21 cellular contexts compared by ENCODE assay signal in genomic region chr15:80895965-80896364, GRCh38.
DNase-seq lines count a peak whose midpoint lies in the region; ATAC-seq, FAIRE-seq and TF ChIP-seq lines count a peak whose summit lies in the region.
"Had no signal": no experiment of that assay in that cellular context is flagged by ENCODE, and none has a peak within 500 bp of the region (broad histone marks: within the 10 kb centered on the region; RNA-seq: fewer than 3 reads in every experiment).

No MANE protein-coding gene starts in this region.

- no peaks in the 10 kb centered on the region for H4K20me1 ChIP-seq in HepG2 (ENCODE audit: insufficient read depth, low read length)
- H4K20me1 ChIP-seq in K562 (replicated peaks; ENCODE audit: control insufficient read depth, insufficient read depth, low read length) = no peaks in the 10 kb centered on the region
- H4K20me1 ChIP-seq: BLaER1 treated with 17β-estradiol and CSF1 and Interleukin-3, amounts not matched to agents 10 nM and 100 nM had no signal

- ATAC-seq in HepG2 (no peak), right lobe of liver (no peak), K562 (no peak)
- ATAC-seq: A549; CD8-positive, alpha-beta T cell had no signal

- TF ChIP-seq POLR2A in HepG2 (IDR thresholded peaks at IDR 0.05; ENCODE audit: insufficient read depth in 1 of 2, low read depth in 2 of 2, low read length in 2 of 2) = no peak
- no peak for TF ChIP-seq POLR2A in right lobe of liver (IDR thresholded peaks at IDR 0.05)
- no peak for TF ChIP-seq POLR2A in K562 (conservative IDR thresholded peaks at IDR 0.05)
- no peak for TF ChIP-seq POLR2A in testis (IDR thresholded peaks at IDR 0.05)

- TF ChIP-seq CTCF in HepG2 (CRISPR knock-in tag; IDR thresholded peaks at IDR 0.05) (no peak), right lobe of liver (IDR thresholded peaks at IDR 0.05) (no peak), K562 (IDR thresholded peaks at IDR 0.05 in 2 of 3, conservative IDR thresholded peaks at IDR 0.05 in 1 of 3; ENCODE audit: insufficient read depth in 2 of 3, low read depth in 1 of 3, low read length in 3 of 3) (no peak), testis (IDR thresholded peaks at IDR 0.05) (no peak)

- intact Hi-C loops in HepG2 (cut with micrococcal nuclease; ENCODE audit: unreplicated experiment) (no loop called here), right lobe of liver (cut with DNase I) (no loop called here), K562 (cut with micrococcal nuclease) (no loop called here), testis (cut with DNase I; ENCODE audit: low total_unique reads) (no loop called here)

- no peak overlapping the region for H3K27ac ChIP-seq in HepG2 (ENCODE audit: extremely low read length, insufficient read depth, low read length)
- H3K27ac ChIP-seq in right lobe of liver = no peak overlapping the region
- H3K27ac ChIP-seq in K562 (ENCODE audit: extremely low read depth, low read depth, low read length) = no peak overlapping the region
- no peak overlapping the region for H3K27ac ChIP-seq in testis
- H3K27ac ChIP-seq: 22Rv1; A549; BLaER1 treated with 17β-estradiol and CSF1 and Interleukin-3, amounts not matched to agents 10 nM and 100 nM; C4-2B had no signal

- H3K4me3 ChIP-seq in HepG2 (replicated peaks in 1 of 3; ENCODE audit: insufficient read depth in 1 of 3, low read depth in 2 of 3, low read length in 3 of 3) = no peak overlapping the region
- H3K4me3 ChIP-seq in right lobe of liver = no peak overlapping the region
- H3K4me3 ChIP-seq in K562 = no peak overlapping the region
- H3K4me3 ChIP-seq in testis = no peak overlapping the region
- H3K4me3 ChIP-seq: A549; BLaER1 treated with 17β-estradiol and CSF1 and Interleukin-3, amounts not matched to agents 10 nM and 100 nM had no signal

- TF ChIP-seq EP300 in HepG2 (IDR thresholded peaks at IDR 0.05; ENCODE audit: low read depth in 2 of 2, low read length in 2 of 2) (no peak), HepG2 (CRISPR knock-in tag; IDR thresholded peaks at IDR 0.05; ENCODE audit: borderline replicate concordance) (no peak), K562 (IDR thresholded peaks at IDR 0.05; ENCODE audit: low read length) (no peak)

- no peak for DNase-seq in HepG2 (ENCODE audit: low spot score)
- DNase-seq in right lobe of liver = no peak
- no peak for DNase-seq in K562 (ENCODE audit: extremely low read depth in 1 of 4, low spot score in 3 of 4)
- DNase-seq in activated T-cell treated with anti-CD3 and anti-CD28 coated beads, Interleukin-2, amount 50 U/mL, for 24 hours = no peak
- DNase-seq in testis = no peak
- DNase-seq: AML-193; Caco-2; Calu3; CD4-positive, alpha-beta T cell; CD8-positive, alpha-beta T cell; DMS79 treated with DMSO at 0.1 percent for 48 hours; GF-D8 had no signal

- no peak for TF ChIP-seq RAD21 in HepG2 (CRISPR knock-in tag; IDR thresholded peaks at IDR 0.05)
- TF ChIP-seq RAD21 in K562 (CRISPR knock-in tag; conservative IDR thresholded peaks at IDR 0.05 in 1 of 2, IDR thresholded peaks at IDR 0.05 in 1 of 2) = no peak

- H3K9me3 Mint-ChIP-seq in activated T-cell treated with anti-CD3 and anti-CD28 coated beads, Interleukin-2, amount 50 U/mL, for 24 hours = peaks cover 3% of the 10 kb centered on the region

- no peak for FAIRE-seq in HepG2 (lab: Jason Lieb, UNC)
- FAIRE-seq in K562 (lab: Jason Lieb, UNC) = no peak
- FAIRE-seq: D721Med, G401.6, GM12891, GM19239 had no signal

- in situ Hi-C loops in HepG2 (cut with HindIII; ENCODE audit: extremely low pct_ligation_motif_present, low pct_unique_long_range_greater_than_20kb) = no loop called here
- in situ Hi-C loops in K562 (cut with MboI) = no loop called here

- H3K4me2 ChIP-seq in HepG2 (ENCODE audit: low read depth, low read length) (no peak overlapping the region), K562 (ENCODE audit: insufficient read depth, low read length) (no peak overlapping the region)
- H3K4me2 ChIP-seq: A549; BLaER1 treated with 17β-estradiol and CSF1 and Interleukin-3, amounts not matched to agents 10 nM and 100 nM had no signal

- H3K36me3 ChIP-seq in HepG2 (replicated peaks in 1 of 2; ENCODE audit: control insufficient read depth in 1 of 2, insufficient read depth in 2 of 2, low read length in 2 of 2) (peaks cover 14 to 54% of the 10 kb centered on the region in 2 experiments), right lobe of liver (no peaks in the 10 kb centered on the region), K562 (ENCODE audit: control insufficient read depth, insufficient read depth, low read length) (no peaks in the 10 kb centered on the region), testis (ENCODE audit: low read depth, missing control alignments) (no peaks in the 10 kb centered on the region)

- H3K9ac ChIP-seq in HepG2 (ENCODE audit: insufficient read depth, low read depth, low read length) (no peak overlapping the region), K562 (ENCODE audit: insufficient read depth in 1 of 2, low read depth in 2 of 2, low read length in 2 of 2) (no peak overlapping the region)
- H3K9ac ChIP-seq: BLaER1 treated with 17β-estradiol and CSF1 and Interleukin-3, amounts not matched to agents 10 nM and 100 nM had no signal

- H3K9me1 ChIP-seq in K562 (ENCODE audit: control insufficient read depth, insufficient read depth, low read length) = no peaks in the 10 kb centered on the region

- H3K4me3 Mint-ChIP-seq in activated T-cell treated with anti-CD3 and anti-CD28 coated beads, Interleukin-2, amount 50 U/mL, for 24 hours = no peak overlapping the region
- H3K4me3 Mint-ChIP-seq: B cell; CD4-positive, alpha-beta T cell; CD8-positive, alpha-beta T cell had no signal

- WGBS in HepG2 (ENCODE audit: low lambda C conversion rate) = 100% methylated on average over 1 of the region's 2 CpGs
- 86% methylated on average over 2 of the region's 2 CpGs for WGBS in right lobe of liver (ENCODE audit: insufficient coverage, low coverage, low lambda C conversion rate, missing lambda C conversion rate)
- WGBS in K562 (ENCODE audit: insufficient coverage, low coverage, missing lambda C conversion rate) = 0% methylated on average over 2 of the region's 2 CpGs
- 94% methylated on average over 2 of the region's 2 CpGs for WGBS in testis, 2 donors

- H3K27ac Mint-ChIP-seq in activated T-cell treated with anti-CD3 and anti-CD28 coated beads, Interleukin-2, amount 50 U/mL, for 24 hours = no peak overlapping the region
- H3K27ac Mint-ChIP-seq: B cell; CD4-positive, alpha-beta T cell; CD8-positive, alpha-beta T cell had no signal

- BruUV-seq in HepG2 (replicated peaks; lab: Mats Ljungman, UMichigan) (no TSS peak), K562 (replicated peaks; lab: Mats Ljungman, UMichigan) (no TSS peak)

- H3K27me3 Mint-ChIP-seq in activated T-cell treated with anti-CD3 and anti-CD28 coated beads, Interleukin-2, amount 50 U/mL, for 24 hours = no peaks in the 10 kb centered on the region
- H3K27me3 Mint-ChIP-seq: CD4-positive, alpha-beta T cell had no signal

- H3K79me2 ChIP-seq in HepG2 (ENCODE audit: insufficient read depth, low read length) (no peaks in the 10 kb centered on the region), K562 (ENCODE audit: control insufficient read depth, insufficient read depth, low read length) (no peaks in the 10 kb centered on the region)

- CTCF ChIA-PET in HepG2 (lab: Yijun Ruan, JAX; ENCODE audit: low intra/inter-chr PET ratio, low total read pairs) = no interaction called here
- CTCF ChIA-PET in K562 (lab: Yijun Ruan, JAX; ENCODE audit: low intra/inter-chr PET ratio) = no interaction called here

- H3K4me1 ChIP-seq in HepG2 (ENCODE audit: insufficient read depth, low read length) (peaks cover 15% of the 10 kb centered on the region), right lobe of liver (no peaks in the 10 kb centered on the region), K562 (replicated peaks in 1 of 2; ENCODE audit: control insufficient read depth in 2 of 2, insufficient read depth in 2 of 2, low read length in 2 of 2) (no peaks in the 10 kb centered on the region; a peak in 1 of 5 replicates), testis (peaks cover 18% of the 10 kb centered on the region)

- no peaks in the 10 kb centered on the region for H3K9me3 ChIP-seq in HepG2 (ENCODE audit: low read length)
- H3K9me3 ChIP-seq in right lobe of liver = no peaks in the 10 kb centered on the region
- 0 out of 2 replicates have a peak, but pooled peaks cover 3% of the 10 kb centered on the region for H3K9me3 ChIP-seq in K562 (replicated peaks; ENCODE audit: control insufficient read depth, insufficient read depth, low read depth, low read length)
- no peaks in the 10 kb centered on the region for H3K9me3 ChIP-seq in testis
- H3K9me3 ChIP-seq: Caco-2 had no signal

- H3K27me3 ChIP-seq in HepG2 (ENCODE audit: control insufficient read depth in 1 of 2, insufficient read depth in 2 of 2, low read length in 2 of 2) (no peaks in the 10 kb centered on the region), right lobe of liver (no peaks in the 10 kb centered on the region), K562 (ENCODE audit: control insufficient read depth in 2 of 2, insufficient read depth in 2 of 2, low read length in 2 of 2) (peaks cover 0 to 16% of the 10 kb centered on the region in 2 experiments; a peak in 2 of 5 replicates), testis (no peaks in the 10 kb centered on the region)
- H3K27me3 ChIP-seq: BLaER1 treated with 17β-estradiol and CSF1 and Interleukin-3, amounts not matched to agents 10 nM and 100 nM had no signal

- POLR2A ChIA-PET in HepG2 (lab: Yijun Ruan, JAX) = no interaction called here
- POLR2A ChIA-PET in K562 (lab: Yijun Ruan, JAX) = no interaction called here

- no peaks in the 10 kb centered on the region for H3K4me1 Mint-ChIP-seq in activated T-cell treated with anti-CD3 and anti-CD28 coated beads, Interleukin-2, amount 50 U/mL, for 24 hours (ENCODE audit: low read depth)
- H3K4me1 Mint-ChIP-seq: B cell had no signal

- peaks cover 21% of the 10 kb centered on the region for H3K36me3 Mint-ChIP-seq in activated T-cell treated with anti-CD3 and anti-CD28 coated beads, Interleukin-2, amount 50 U/mL, for 24 hours (ENCODE audit: low read depth)

- H2AFZ ChIP-seq in HepG2 (ENCODE audit: low read length) = no peak overlapping the region
- H2AFZ ChIP-seq in K562 (ENCODE audit: low read depth, low read length) = no peak overlapping the region

TF ChIP-seq in HepG2, 621 proteins besides CTCF, POLR2A, EP300 and RAD21:
- TF ChIP-seq ZNF3 (CRISPR knock-in tag; IDR thresholded peaks at IDR 0.05) (no peak), RBAK (CRISPR knock-in tag; IDR thresholded peaks at IDR 0.05) (peak; percentile 86), CHD4 (IDR thresholded peaks at IDR 0.05; ENCODE audit: borderline replicate concordance, low read length) (0 out of 2 replicates have a peak, but pooled peaks have one; percentile 32), HDAC1 (CRISPR knock-in tag; IDR thresholded peaks at IDR 0.05) (no peak)

TF ChIP-seq in K562, 482 proteins besides CTCF, POLR2A, EP300 and RAD21:
- TF ChIP-seq ZNF551 (CRISPR knock-in tag; IDR thresholded peaks at IDR 0.05) (no peak), RBM25 (IDR thresholded peaks at IDR 0.05; ENCODE audit: low read depth, low read length, severe bottlenecking) (peak; percentile 41)

Comparison
In these comparisons a context has a peak if more than half of its experiments do, and no peak if none do; other contexts are left out.
1. Of the 241 proteins assayed by ChIP-seq in both HepG2 and K562: peak only in HepG2: CHD4; only in K562: none; in both: none; in neither: 240.